In genomic region chr1:16151200-16151708, GRCh38 we compare ENCODE assay signal across 9 cellular contexts. TPM values are rescaled to one million over a fixed set of nuclear protein-coding genes. Genes with fewer than 3 reads are reported as not detected.
DNase-seq lines count a peak whose midpoint lies in the region; ATAC-seq and TF ChIP-seq lines count a peak whose summit lies in the region.
"Had no signal": no experiment of that assay in that cellular context is flagged by ENCODE, and none has a peak within 500 bp of the region (broad histone marks: within the 10 kb centered on the region; RNA-seq: fewer than 3 reads in every experiment).

No MANE protein-coding gene starts in this region.

- H3K36me3 Mint-ChIP-seq in HFFc6 (ENCODE audit: low read depth): peaks cover 49% of the 10 kb centered on the region

- no peaks in the 10 kb centered on the region for H3K27me3 ChIP-seq in smooth muscle cell (ENCODE audit: low read depth)

- peaks cover 70% of the 10 kb centered on the region for H3K79me2 ChIP-seq in smooth muscle cell (ENCODE audit: low read depth)

- H4K20me1 ChIP-seq in smooth muscle cell (ENCODE audit: low read depth): peaks cover 82% of the 10 kb centered on the region

- 35% methylated on average over 7 of the region's 7 CpGs for WGBS in smooth muscle cell (ENCODE audit: low lambda C conversion rate)

- H3K4me1 Mint-ChIP-seq in HFFc6 (ENCODE audit: low read depth): peaks cover 73% of the 10 kb centered on the region

- DNase-seq in HFFc6: no peak
- peak; percentile 40 for DNase-seq in OCI-M2 (lab: John Stamatoyannopoulos, UW; ENCODE audit: unreplicated experiment)
- DNase-seq in erythroblast (lab: John Stamatoyannopoulos, UW): peak; percentile 35 to 38
- DNase-seq in smooth muscle cell (lab: John Stamatoyannopoulos, UW; ENCODE audit: unreplicated experiment): no peak
- DNase-seq in activated CD4-positive, CD25-positive, alpha-beta regulatory T cell (lab: John Stamatoyannopoulos, UW): no peak
- DNase-seq in activated CD4-positive, alpha-beta T cell treated with anti-CD3 and anti-CD28 coated beads, Interleukin-2, amount 50 U/mL, for 4 hours: no peak

- H2AFZ ChIP-seq in smooth muscle cell (ENCODE audit: low read depth): no peak overlapping the region

- peaks cover 47% of the 10 kb centered on the region for H3K4me1 ChIP-seq in smooth muscle cell (ENCODE audit: low read depth)

- TF ChIP-seq POLR2A in erythroblast (IDR thresholded peaks at IDR 0.05; ENCODE audit: low read length): no peak

- no peak overlapping the region for H3K4me3 ChIP-seq in smooth muscle cell

- H3K9me3 Mint-ChIP-seq in HFFc6: no peaks in the 10 kb centered on the region
- H3K9me3 Mint-ChIP-seq: activated T-helper 1 cell treated with anti-CD3 and anti-CD28 coated beads, Interleukin-12 subunit alpha, Interleukin-12 subunit beta, Interleukin-2, Interleukin-4 antibody, amounts not matched to agents 30 ng/mL and 10 ng/mL and 1 ng/mL, durations not matched to agents 14 hours and 24 hours and 36 hours had no signal

- peak overlapping the region; percentile 93 for H3K9ac ChIP-seq in smooth muscle cell (ENCODE audit: low read depth)

- H3K9me3 ChIP-seq in smooth muscle cell (replicated peaks; ENCODE audit: low read depth): no peaks in the 10 kb centered on the region

- 0 out of 2 replicates have a peak, but pooled peaks have one; percentile 20 for TF ChIP-seq CTCF in HFFc6 (IDR thresholded peaks at IDR 0.05)
- no peak for TF ChIP-seq CTCF in smooth muscle cell (IDR thresholded peaks at IDR 0.05; ENCODE audit: borderline replicate concordance, insufficient read depth, poor library complexity, severe bottlenecking)

- no peaks in the 10 kb centered on the region for H3K36me3 ChIP-seq in smooth muscle cell (ENCODE audit: low read depth)

- H3K4me3 Mint-ChIP-seq in HFFc6: peak overlapping the region; percentile 91
- H3K4me3 Mint-ChIP-seq: activated T-helper 1 cell treated with anti-CD3 and anti-CD28 coated beads, Interleukin-12 subunit alpha, Interleukin-12 subunit beta, Interleukin-2, Interleukin-4 antibody, amounts not matched to agents 30 ng/mL and 10 ng/mL and 1 ng/mL, durations not matched to agents 14 hours and 24 hours and 36 hours had no signal

- peak overlapping the region; percentile 88 for H3K27ac Mint-ChIP-seq in HFFc6
- H3K27ac Mint-ChIP-seq: activated T-helper 1 cell treated with anti-CD3 and anti-CD28 coated beads, Interleukin-12 subunit alpha, Interleukin-12 subunit beta, Interleukin-2, Interleukin-4 antibody, amounts not matched to agents 30 ng/mL and 10 ng/mL and 1 ng/mL, durations not matched to agents 14 hours and 24 hours and 36 hours had no signal

- H3F3A ChIP-seq in smooth muscle cell (ENCODE audit: low read depth): peaks cover 18% of the 10 kb centered on the region

- H3K4me2 ChIP-seq in smooth muscle cell: peak overlapping the region; percentile 98

- H3K27me3 Mint-ChIP-seq in HFFc6 (ENCODE audit: insufficient read depth): peaks cover 2% of the 10 kb centered on the region; the same call in 1 of the 2 replicates

- H3K27ac ChIP-seq in smooth muscle cell (ENCODE audit: low read depth): peak overlapping the region; percentile 87

- ATAC-seq in HG02885 (IDR thresholded peaks at IDR 0.05; ENCODE audit: poor library complexity, unreplicated experiment): no peak
- ATAC-seq in HG03196 (IDR thresholded peaks at IDR 0.05; ENCODE audit: unreplicated experiment): no peak

RNA-seq across cellular contexts. Expression of gene EPHA2, which starts 4.6 kb away (rescaled TPM):
- total RNA-seq in HFFc6 (2021; fragmentation: NEBNext Ultra II Directional; extraction: Animal tissue kit (Norgen Biotek cat#: 25700)): 100 to 1,000 TPM in 1 of 6 experiments, 10 to 100 TPM in 5; 77.3 to 106 (median 81.2) TPM
- 34.8 and 41.1 TPM in 2 replicates for total RNA-seq in smooth muscle cell
- 27.3 and 48.4 TPM in 2 replicates for polyA plus RNA-seq in smooth muscle cell
- total RNA-seq: activated T-helper 1 cell treated with anti-CD3 and anti-CD28 coated beads, Interleukin-12 subunit alpha, Interleukin-12 subunit beta, Interleukin-2, Interleukin-4 antibody, amounts not matched to agents 30 ng/mL and 10 ng/mL and 1 ng/mL, durations not matched to agents 14 hours and 24 hours and 36 hours had no signal

Comparison
In these comparisons a context has a peak if more than half of its experiments do, and no peak if none do; other contexts are left out.
1. DNase-seq: peak in OCI-M2 (single experiment) and erythroblast (2 of 2); none in HFFc6 (single experiment), smooth muscle cell (single experiment), activated CD4-positive, CD25-positive, alpha-beta regulatory T cell (0 of 4) and activated CD4-positive, alpha-beta T cell treated with anti-CD3 and anti-CD28 coated beads, Interleukin-2, amount 50 U/mL, for 4 hours (0 of 2).